ENCODE assay signal across 32 cellular contexts in the genomic region with DNA sequence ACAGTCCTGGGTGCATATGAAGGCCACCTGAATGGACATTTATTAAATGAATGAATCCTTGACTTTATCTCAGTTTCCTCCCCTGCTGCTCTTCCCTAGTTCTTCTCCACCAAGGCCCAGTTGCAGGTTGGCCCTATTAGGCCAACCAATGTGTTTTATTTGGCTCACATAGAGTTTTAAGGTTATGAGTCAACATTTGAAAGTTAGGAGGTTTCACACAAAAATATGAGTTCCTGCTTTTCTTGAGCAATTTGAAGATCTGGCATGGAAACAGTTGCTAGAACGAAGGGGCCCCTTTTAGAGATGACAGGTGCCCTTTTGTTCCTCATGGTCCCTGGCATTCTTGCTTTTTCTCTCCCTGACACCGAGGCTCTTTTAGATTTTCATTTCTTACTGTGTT.
DNase-seq lines count a peak whose midpoint lies in the region; ATAC-seq and TF ChIP-seq lines count a peak whose summit lies in the region.
"Had no signal": no experiment of that assay in that cellular context is flagged by ENCODE, and none has a peak within 500 bp of the region (broad histone marks: within the 10 kb centered on the region; RNA-seq: fewer than 3 reads in every experiment).

No MANE protein-coding gene starts in this region.

- ATAC-seq in PC-3 = no peak
- ATAC-seq: activated T-helper 17 cell treated with anti-CD3 and anti-CD28 coated beads, Interleukin-2, amount 50 U/mL, for 72 hours; foreskin keratinocyte; heart left ventricle; mucosa of descending colon; natural killer cell treated with Interleukin-12 subunit alpha and Interleukin-12 subunit beta and Interleukin-15 and Interleukin-18, amount 100 ng/mL, for 72 hours had no signal

- H2AK5ac ChIP-seq in mesendoderm (ENCODE audit: low read length) = no peak overlapping the region

- H3F3A ChIP-seq in MM.1S (ENCODE audit: insufficient read depth, low read length) = no peaks in the 10 kb centered on the region
- no peaks in the 10 kb centered on the region for H3F3A ChIP-seq in PC-3 (ENCODE audit: low read length, unreplicated experiment)

- H2AFZ ChIP-seq in MM.1S (ENCODE audit: low read length) (peak overlapping the region; percentile 54), PC-3 (ENCODE audit: low read length) (no peak overlapping the region)

- H3K79me2 ChIP-seq in MM.1S (ENCODE audit: low read length) (no peaks in the 10 kb centered on the region), mesendoderm (ENCODE audit: control insufficient read depth, insufficient read depth, low read length) (no peaks in the 10 kb centered on the region), PC-3 (ENCODE audit: low read length) (no peaks in the 10 kb centered on the region)

- no peak overlapping the region for H3K27ac ChIP-seq in MM.1S (ENCODE audit: low read length)
- H3K27ac ChIP-seq in mesendoderm (ENCODE audit: low read depth, low read length) = no peak overlapping the region
- no peak overlapping the region for H3K27ac ChIP-seq in PC-3 (ENCODE audit: low read length)
- H3K27ac ChIP-seq: colonic mucosa, foreskin keratinocyte, heart left ventricle, ovary, SJSA1, thoracic aorta had no signal

- CTCF ChIA-PET in PC-3 (lab: Charles Lee) = no interaction called here

- peak overlapping the region; percentile 13; the same call in 1 of the 2 replicates for H3K4me2 ChIP-seq in MM.1S (ENCODE audit: low read depth, low read length)
- no peak overlapping the region for H3K4me2 ChIP-seq in mesendoderm (ENCODE audit: low read length)
- no peak overlapping the region for H3K4me2 ChIP-seq in PC-3 (ENCODE audit: low read length)

- no peaks in the 10 kb centered on the region for H3K79me1 ChIP-seq in mesendoderm (ENCODE audit: low read length)

- H3K9me3 ChIP-seq in MM.1S (replicated peaks; ENCODE audit: insufficient read depth, low read length) (no peaks in the 10 kb centered on the region), PC-3 (ENCODE audit: low read length) (peaks cover 22% of the 10 kb centered on the region)
- H3K9me3 ChIP-seq: BE2C, colonic mucosa, HAP-1, heart left ventricle, mucosa of descending colon, ovary, SJSA1, thoracic aorta had no signal

- no peak for TF ChIP-seq CTCF in MM.1S (IDR thresholded peaks at IDR 0.05; ENCODE audit: low read length)
- TF ChIP-seq CTCF in PC-3 (conservative IDR thresholded peaks at IDR 0.05; ENCODE audit: low read depth, low read length) = no peak

- H3K9ac ChIP-seq in MM.1S (ENCODE audit: low read length) (no peak overlapping the region), mesendoderm (ENCODE audit: low read length) (no peak overlapping the region), PC-3 (ENCODE audit: low read length) (no peak overlapping the region)

- H3K9me2 ChIP-seq in MM.1S (replicated peaks; ENCODE audit: insufficient read depth, low read length) (no peaks in the 10 kb centered on the region), PC-3 (replicated peaks; ENCODE audit: low read length) (no peaks in the 10 kb centered on the region)

- no peaks in the 10 kb centered on the region for H4K20me1 ChIP-seq in MM.1S (ENCODE audit: insufficient read depth, low read length)
- no peaks in the 10 kb centered on the region for H4K20me1 ChIP-seq in PC-3 (ENCODE audit: low read length)

- intact Hi-C loops in PC-3 (cut with micrococcal nuclease) = no loop called here

- WGBS in mesendoderm (ENCODE audit: extremely low coverage, insufficient coverage, low lambda C conversion rate) = no CpG with 5 or more reads among the region's 2 CpGs

- H3K23ac ChIP-seq in mesendoderm (ENCODE audit: low read length) = no peak overlapping the region

- H4K8ac ChIP-seq in mesendoderm (ENCODE audit: low read depth, low read length) = no peak overlapping the region

- BruUV-seq in PC-3 (replicated peaks; lab: Mats Ljungman, UMichigan) = no TSS peak

- no peak overlapping the region for H2BK15ac ChIP-seq in mesendoderm (replicated peaks; ENCODE audit: low read depth)

- H3K4me1 ChIP-seq in MM.1S (ENCODE audit: low read length) (peaks cover 7% of the 10 kb centered on the region; the same call in 1 of the 2 replicates), mesendoderm (ENCODE audit: control insufficient read depth, low read depth, low read length) (peaks cover 3% of the 10 kb centered on the region), PC-3 (ENCODE audit: insufficient read depth, low read length) (no peaks in the 10 kb centered on the region)
- H3K4me1 ChIP-seq: colonic mucosa, foreskin keratinocyte, HAP-1, heart left ventricle, SJSA1 had no signal

- no peaks in the 10 kb centered on the region for H3K27me3 ChIP-seq in MM.1S (replicated peaks; ENCODE audit: insufficient read depth, low read length)
- no peaks in the 10 kb centered on the region for H3K27me3 ChIP-seq in mesendoderm (ENCODE audit: insufficient read depth, low read length, poor library complexity)
- H3K27me3 ChIP-seq in PC-3 (ENCODE audit: low read length) = no peaks in the 10 kb centered on the region
- H3K27me3 ChIP-seq: BE2C, colonic mucosa, foreskin keratinocyte, heart left ventricle, ovary, SJSA1 had no signal

- peak overlapping the region; percentile 38 for H2BK120ac ChIP-seq in mesendoderm (ENCODE audit: low read depth, low read length)

- H3K4me3 ChIP-seq in MM.1S (ENCODE audit: low read length) (no peak overlapping the region), mesendoderm (ENCODE audit: low read length) (no peak overlapping the region), PC-3 (ENCODE audit: low read length) (no peak overlapping the region)
- H3K4me3 ChIP-seq: colonic mucosa, HAP-1, heart left ventricle, mucosa of descending colon, ovary, SJSA1, thoracic aorta had no signal

- H3K56ac ChIP-seq in mesendoderm (ENCODE audit: low read length) = no peak overlapping the region

- POLR2A ChIA-PET in PC-3 (lab: Charles Lee; ENCODE audit: unreplicated experiment) = no interaction called here

- H3K18ac ChIP-seq in mesendoderm (ENCODE audit: low read length) = peak overlapping the region; percentile 84

- no peak overlapping the region for H4K5ac ChIP-seq in mesendoderm (ENCODE audit: low read length)

- DNase-seq in AG08395 (ENCODE audit: low spot score) = peak; percentile 13
- no peak for DNase-seq in MM.1S
- DNase-seq in fibroblast of gingiva (ENCODE audit: low read depth) = peak; percentile 24
- DNase-seq in mesendoderm = no peak
- DNase-seq in nucleus accumbens (lab: John Stamatoyannopoulos, UW) = no peak
- DNase-seq in 8988T = no peak
- DNase-seq in PC-3 = no peak
- DNase-seq in KG1 (lab: John Stamatoyannopoulos, UW) = no peak
- DNase-seq: activated CD4-positive, alpha-beta T cell treated with anti-CD3 and anti-CD28 coated beads for 48 hours; activated naive CD4-positive, alpha-beta T cell treated with anti-CD3 and anti-CD28 coated beads, Interleukin-2, amount 10 ng/mL, durations not matched to agents 7 days and 5 days; amygdala; BE2C; CD8-positive, alpha-beta memory T cell; colonic mucosa; effector CD4-positive, alpha-beta T cell; foreskin keratinocyte; heart left ventricle; kidney glomerular epithelial cell; mucosa of descending colon; NCI-H1092; NCI-H1694; NCI-H446 treated with DMSO at 0.1 percent for 48 hours; ovary; retina; RPMI8226; stimulated activated CD4-positive, alpha-beta T cell treated with anti-CD3 and anti-CD28 coated beads, Interleukin-2, amount 100 ng/mL, for 24 hours; T-helper 9 cell had no signal

- no peak overlapping the region for H2BK5ac ChIP-seq in mesendoderm (ENCODE audit: low read length)

- H3K36me3 ChIP-seq in MM.1S (replicated peaks; ENCODE audit: insufficient read depth, low read length) (no peaks in the 10 kb centered on the region), mesendoderm (ENCODE audit: control insufficient read depth, insufficient read depth, low read length) (no peaks in the 10 kb centered on the region), PC-3 (ENCODE audit: low read depth, low read length) (no peaks in the 10 kb centered on the region)
- H3K36me3 ChIP-seq: BE2C, colonic mucosa, HAP-1, heart left ventricle, ovary, SJSA1, thoracic aorta had no signal

- H3K4ac ChIP-seq in mesendoderm (ENCODE audit: low read depth, low read length) = no peak overlapping the region

Comparison
In these comparisons a context has a peak if more than half of its experiments do, and no peak if none do; other contexts are left out.
1. DNase-seq: peak in AG08395 (single experiment) and fibroblast of gingiva (single experiment); none in MM.1S (single experiment), mesendoderm (single experiment), nucleus accumbens (0 of 56), 8988T (single experiment), PC-3 (single experiment) and KG1 (single experiment).